In the genomic region with DNA sequence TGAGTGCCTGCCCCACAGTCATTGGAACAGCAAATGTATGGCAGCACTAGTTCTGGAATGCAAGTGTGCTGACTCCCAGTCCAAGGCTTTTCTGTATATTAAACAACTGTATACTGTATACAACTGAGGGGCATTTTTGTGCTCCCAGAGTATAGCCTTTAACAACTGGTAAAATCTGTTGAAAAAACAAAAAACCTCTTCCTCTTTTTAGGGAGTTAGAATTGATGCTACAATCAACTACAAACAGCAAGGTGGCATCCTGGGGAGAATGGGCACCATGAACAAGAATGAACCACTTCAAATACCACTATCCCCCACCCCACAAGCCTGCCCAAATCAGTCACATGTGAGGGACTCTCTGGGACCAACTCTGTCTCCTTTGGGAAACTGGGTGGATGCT, we compare ENCODE assay signal across 1 cellular context.
TF ChIP-seq lines count a peak whose summit lies in the region.

No MANE protein-coding gene starts in this region.

TF ChIP-seq in WTC11, 78 proteins besides CTCF, POLR2A, EP300 and RAD21 (continued from another document):
- TF ChIP-seq GRHL2 (CRISPR knock-in tag; IDR thresholded peaks at IDR 0.05; ENCODE audit: insufficient replicate concordance, severe bottlenecking): no peak
- TF ChIP-seq, protein P1, sequence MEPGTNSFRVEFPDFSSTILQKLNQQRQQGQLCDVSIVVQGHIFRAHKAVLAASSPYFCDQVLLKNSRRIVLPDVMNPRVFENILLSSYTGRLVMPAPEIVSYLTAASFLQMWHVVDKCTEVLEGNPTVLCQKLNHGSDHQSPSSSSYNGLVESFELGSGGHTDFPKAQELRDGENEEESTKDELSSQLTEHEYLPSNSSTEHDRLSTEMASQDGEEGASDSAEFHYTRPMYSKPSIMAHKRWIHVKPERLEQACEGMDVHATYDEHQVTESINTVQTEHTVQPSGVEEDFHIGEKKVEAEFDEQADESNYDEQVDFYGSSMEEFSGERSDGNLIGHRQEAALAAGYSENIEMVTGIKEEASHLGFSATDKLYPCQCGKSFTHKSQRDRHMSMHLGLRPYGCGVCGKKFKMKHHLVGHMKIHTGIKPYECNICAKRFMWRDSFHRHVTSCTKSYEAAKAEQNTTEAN (CRISPR knock-in tag; IDR thresholded peaks at IDR 0.05): no peak
- TF ChIP-seq NFE2L1 (CRISPR knock-in tag; IDR thresholded peaks at IDR 0.05): no peak
- no peak for TF ChIP-seq MLX (CRISPR knock-in tag; IDR thresholded peaks at IDR 0.05)
- TF ChIP-seq ZNF512 (CRISPR knock-in tag; IDR thresholded peaks at IDR 0.05; ENCODE audit: borderline replicate concordance): no peak
TF ChIP-seq in WTC11: peak in this region for 0.
